In genomic region chrX:64976673-64977040, GRCh38 we compare ENCODE assay signal across 8 cellular contexts. TPM values are rescaled to one million over a fixed set of nuclear protein-coding genes. Genes with fewer than 3 reads are reported as not detected.
A peak's percentile ranks its signal among the peaks of the same experiment; 100 is the strongest.
DNase-seq lines count a peak whose midpoint lies in the region; ATAC-seq, FAIRE-seq and TF ChIP-seq lines count a peak whose summit lies in the region.

No MANE protein-coding gene starts in this region.

- peaks cover 6 to 9% of the 10 kb centered on the region in 2 donors for H3K4me1 Mint-ChIP-seq in natural killer cell treated with Interleukin-12 subunit alpha and Interleukin-12 subunit beta and Interleukin-15 and Interleukin-18, amount 100 ng/mL, for 72 hours (ENCODE audit: low read depth in 2 of 2)

- no peaks in the 10 kb centered on the region for H3K36me3 ChIP-seq in bronchial epithelial cell (ENCODE audit: control insufficient read depth, insufficient read depth, low read length)

- H3K4me3 ChIP-seq in AG09309 (ENCODE audit: control insufficient read depth, low read depth, low read length) = peak overlapping the region; percentile 50
- peak overlapping the region; percentile 49 for H3K4me3 ChIP-seq in bronchial epithelial cell (ENCODE audit: low read depth, low read length)

- peak; percentile 42 for ATAC-seq in GM19395 (IDR thresholded peaks at IDR 0.05; ENCODE audit: unreplicated experiment)
- ATAC-seq in HG03432 (IDR thresholded peaks at IDR 0.05; ENCODE audit: unreplicated experiment) = peak; percentile 43
- ATAC-seq in natural killer cell treated with Interleukin-12 subunit alpha and Interleukin-12 subunit beta and Interleukin-15 and Interleukin-18, amount 100 ng/mL, for 72 hours = peak in 1 of 2 donors; percentile 17

- FAIRE-seq in bronchial epithelial cell (lab: Jason Lieb, UNC) = no peak

- peaks cover 6 to 10% of the 10 kb centered on the region in 2 donors for H3K27me3 Mint-ChIP-seq in natural killer cell treated with Interleukin-12 subunit alpha and Interleukin-12 subunit beta and Interleukin-15 and Interleukin-18, amount 100 ng/mL, for 72 hours

- H3K9me3 Mint-ChIP-seq in natural killer cell treated with Interleukin-12 subunit alpha and Interleukin-12 subunit beta and Interleukin-15 and Interleukin-18, amount 100 ng/mL, for 72 hours = no peaks in the 10 kb centered on the region

- H3K4me3 Mint-ChIP-seq in natural killer cell treated with Interleukin-12 subunit alpha and Interleukin-12 subunit beta and Interleukin-15 and Interleukin-18, amount 100 ng/mL, for 72 hours = peak overlapping the region; percentile 96

- no peaks in the 10 kb centered on the region for H3K27me3 ChIP-seq in bronchial epithelial cell (ENCODE audit: control insufficient read depth, insufficient read depth, low read length)

- TF ChIP-seq CTCF in AG09309 (IDR thresholded peaks at IDR 0.05; ENCODE audit: control insufficient read depth, insufficient read depth, low read depth, low read length, missing control alignments) (no peak), bronchial epithelial cell (IDR thresholded peaks at IDR 0.05; ENCODE audit: insufficient read depth, low read length, severe bottlenecking) (no peak)

- H3K36me3 Mint-ChIP-seq in natural killer cell treated with Interleukin-12 subunit alpha and Interleukin-12 subunit beta and Interleukin-15 and Interleukin-18, amount 100 ng/mL, for 72 hours = no peaks in the 10 kb centered on the region

- no peak for DNase-seq in AG09309 (ENCODE audit: low read depth)
- no peak for DNase-seq in bronchial epithelial cell (ENCODE audit: low read depth)
- DNase-seq in natural killer cell treated with Interleukin-12 subunit alpha and Interleukin-12 subunit beta and Interleukin-15 and Interleukin-18, amount 100 ng/mL, for 72 hours (ENCODE audit: low spot score) = no peak
- no peak for DNase-seq in NCI-H1930 (lab: John Stamatoyannopoulos, UW)
- no peak for DNase-seq in ureter (ENCODE audit: low spot score)
- DNase-seq in activated CD4-positive, CD25-positive, alpha-beta regulatory T cell treated with anti-CD3 and anti-CD28 coated beads, Interleukin-2, amount 50 U/mL, for 72 hours = no peak

- H3K27ac Mint-ChIP-seq in natural killer cell treated with Interleukin-12 subunit alpha and Interleukin-12 subunit beta and Interleukin-15 and Interleukin-18, amount 100 ng/mL, for 72 hours = peak overlapping the region; percentile 69 to 90

RNA-seq across cellular contexts. Expression of gene ZC4H2, which starts 0.4 kb away (rescaled TPM):
- total RNA-seq in bronchial epithelial cell = 1.3 and 2.0 TPM in 2 replicates
- 1 to 10 TPM; 8.0 to 8.1 TPM for total RNA-seq in natural killer cell treated with Interleukin-12 subunit alpha and Interleukin-12 subunit beta and Interleukin-15 and Interleukin-18, amount 100 ng/mL, for 72 hours
- 11.3 TPM for total RNA-seq in ureter

RNA-seq across cellular contexts. Expression of gene ZC3H12B, which starts 58.0 kb away (rescaled TPM):
- total RNA-seq in bronchial epithelial cell (under 0.01 TPM in 1 of 2 replicates, not detected in the other), ureter (4.9 TPM)
- total RNA-seq in natural killer cell treated with Interleukin-12 subunit alpha and Interleukin-12 subunit beta and Interleukin-15 and Interleukin-18, amount 100 ng/mL, for 72 hours = under 1 TPM; 0.19 to 0.33 TPM
